Comparison of ENCODE assay signal across 1 cellular context in genomic region chr11:130029137-130029536, GRCh38.
TF ChIP-seq lines count a peak whose summit lies in the region.

No MANE protein-coding gene starts in this region.

TF ChIP-seq in HepG2, 621 proteins besides CTCF, POLR2A, EP300 and RAD21 (continued from another document):
- TF ChIP-seq HNF1A (IDR thresholded peaks at IDR 0.05; ENCODE audit: low read depth) (peak; percentile 81), HNF1A (CRISPR knock-in tag; IDR thresholded peaks at IDR 0.05; ENCODE audit: borderline replicate concordance) (peak; percentile 68; the same call in 1 of the 2 replicates), HOXA9 (CRISPR knock-in tag; IDR thresholded peaks at IDR 0.05; ENCODE audit: borderline replicate concordance) (no peak), ZSCAN12 (CRISPR knock-in tag; IDR thresholded peaks at IDR 0.05) (no peak), PAX8 (CRISPR knock-in tag; IDR thresholded peaks at IDR 0.05; ENCODE audit: borderline replicate concordance) (no peak), ZNF709 (CRISPR knock-in tag; IDR thresholded peaks at IDR 0.05) (no peak), PHF8 (CRISPR knock-in tag; IDR thresholded peaks at IDR 0.05) (no peak), XRCC5 (optimal IDR thresholded peaks at IDR 0.05; ENCODE audit: low read length) (no peak), SOX6 (IDR thresholded peaks at IDR 0.05) (no peak), SOX6 (CRISPR knock-in tag; IDR thresholded peaks at IDR 0.05) (peak; percentile 94), ZNF33A (CRISPR knock-in tag; IDR thresholded peaks at IDR 0.05; ENCODE audit: borderline replicate concordance) (no peak), HMGA1 (CRISPR knock-in tag; conservative IDR thresholded peaks at IDR 0.05) (no peak), PRDM4 (CRISPR knock-in tag; IDR thresholded peaks at IDR 0.05; ENCODE audit: borderline replicate concordance) (no peak), STAG1 (CRISPR knock-in tag; IDR thresholded peaks at IDR 0.05) (no peak), ZNF850 (CRISPR knock-in tag; conservative IDR thresholded peaks at IDR 0.05) (no peak), CEBPG (CRISPR knock-in tag; IDR thresholded peaks at IDR 0.05) (peak; percentile 79)
